Comparison of ENCODE assay signal across 16 cellular contexts in genomic region chr1:81466970-81467369, GRCh38.
A peak's percentile ranks its signal among the peaks of the same experiment; 100 is the strongest.
DNase-seq lines count a peak whose midpoint lies in the region; TF ChIP-seq lines count a peak whose summit lies in the region.
"Had no signal": no experiment of that assay in that cellular context is flagged by ENCODE, and none has a peak within 500 bp of the region (broad histone marks: within the 10 kb centered on the region; RNA-seq: fewer than 3 reads in every experiment).

No MANE protein-coding gene starts in this region.

- no peak for TF ChIP-seq RAD21 in neural cell (conservative IDR thresholded peaks at IDR 0.05)

- H3K9me2 ChIP-seq in neural cell (ENCODE audit: insufficient read depth, low read length): no peaks in the 10 kb centered on the region

- no peak overlapping the region for H3K9ac ChIP-seq in neural cell (ENCODE audit: low read length)

- TF ChIP-seq EP300 in neural cell (conservative IDR thresholded peaks at IDR 0.05; ENCODE audit: poor library complexity, severe bottlenecking): no peak

- peak overlapping the region; percentile 40 for H3K4me2 ChIP-seq in neural cell (ENCODE audit: low read length)

- H3K27me3 ChIP-seq in ectodermal cell (ENCODE audit: control insufficient read depth, insufficient read depth, low read length, poor library complexity, severe bottlenecking): no peaks in the 10 kb centered on the region
- H3K27me3 ChIP-seq in neural cell (ENCODE audit: insufficient read depth, low read depth, low read length): no peaks in the 10 kb centered on the region
- H3K27me3 ChIP-seq: Peyer's patch had no signal

- H3K27ac ChIP-seq in ectodermal cell (ENCODE audit: insufficient read depth, low read depth, low read length, poor library complexity, severe bottlenecking) (peak overlapping the region; percentile 62), neural cell (ENCODE audit: low read length) (no peak overlapping the region)
- H3K27ac ChIP-seq: Peyer's patch had no signal

- DNase-seq in NCI-H2227 (lab: John Stamatoyannopoulos, UW; ENCODE audit: unreplicated experiment) (peak; percentile 33), HCEC 1CT (no peak), GM19238 (ENCODE audit: insufficient read length, low spot score) (no peak), HUDEP-2 (lab: John Stamatoyannopoulos, UW; ENCODE audit: unreplicated experiment in 76 of 76) (no peak)
- no peak for DNase-seq in activated CD4-positive, alpha-beta T cell treated with anti-CD3 and anti-CD28 coated beads, Interleukin-2, amount 50 U/mL, for 48 hours
- DNase-seq: ACHN; C1 segment of cervical spinal cord; CD8-positive, alpha-beta memory T cell; DMS53; NCI-H187 treated with DMSO at 0.1 percent for 48 hours; NCI-H446; NCI-H526 treated with DMSO at 0.1 percent for 48 hours; NK-92 treated with Interleukin-12 subunit alpha and Interleukin-12 subunit beta, amount 100 ng/mL, for 24 hours; Peyer's patch had no signal

- H3K36me3 ChIP-seq in ectodermal cell (ENCODE audit: control insufficient read depth, insufficient read depth, low read length) (no peaks in the 10 kb centered on the region), neural cell (ENCODE audit: insufficient read depth, low read length) (no peaks in the 10 kb centered on the region)
- H3K36me3 ChIP-seq: Peyer's patch had no signal

- H3K4me3 ChIP-seq in ectodermal cell (ENCODE audit: insufficient read depth, low read depth, low read length) (no peak overlapping the region), neural cell (ENCODE audit: low read length) (peak overlapping the region; percentile 34)
- H3K4me3 ChIP-seq: Peyer's patch had no signal

- WGBS in ectodermal cell, 2 experiments: 80 to 100% methylated on average over 1 to 4 of the region's 4 CpGs

- no peaks in the 10 kb centered on the region for H4K20me1 ChIP-seq in neural cell (ENCODE audit: insufficient read depth)

- no peaks in the 10 kb centered on the region for H3K9me3 ChIP-seq in ectodermal cell (ENCODE audit: control insufficient read depth, low read length)
- no peaks in the 10 kb centered on the region for H3K9me3 ChIP-seq in neural cell (ENCODE audit: low read length)
- H3K9me3 ChIP-seq: Peyer's patch had no signal

- peaks cover 10% of the 10 kb centered on the region for H3F3A ChIP-seq in neural cell (ENCODE audit: insufficient read depth, low read length, poor library complexity, severe bottlenecking)

- H2AFZ ChIP-seq in neural cell (ENCODE audit: low read depth, low read length): no peak overlapping the region

- H3K4me1 ChIP-seq in ectodermal cell (ENCODE audit: control insufficient read depth, insufficient read depth, low read length): peaks cover 67% of the 10 kb centered on the region
- H3K4me1 ChIP-seq: Peyer's patch had no signal

- TF ChIP-seq CTCF in neural cell (IDR thresholded peaks at IDR 0.05; ENCODE audit: poor library complexity, severe bottlenecking): no peak

- no peaks in the 10 kb centered on the region for H3K79me2 ChIP-seq in neural cell (replicated peaks; ENCODE audit: insufficient read depth, low read length)

TF ChIP-seq in neural cell, 6 proteins besides CTCF, POLR2A, EP300 and RAD21:
- TF ChIP-seq SMC3 (conservative IDR thresholded peaks at IDR 0.05; ENCODE audit: poor library complexity) (no peak), TAF1 (IDR thresholded peaks at IDR 0.05; ENCODE audit: low read depth) (no peak), REST (IDR thresholded peaks at IDR 0.05; ENCODE audit: borderline replicate concordance) (no peak), EZH2 (IDR thresholded peaks at IDR 0.05; ENCODE audit: borderline replicate concordance, insufficient read depth, low read length, poor library complexity, severe bottlenecking) (no peak), POLR2AphosphoS5 (IDR thresholded peaks at IDR 0.05) (no peak), MXI1 (conservative IDR thresholded peaks at IDR 0.05; ENCODE audit: poor library complexity, severe bottlenecking) (no peak)
